Comparison of ENCODE assay signal across 8 cellular contexts in the genomic region with DNA sequence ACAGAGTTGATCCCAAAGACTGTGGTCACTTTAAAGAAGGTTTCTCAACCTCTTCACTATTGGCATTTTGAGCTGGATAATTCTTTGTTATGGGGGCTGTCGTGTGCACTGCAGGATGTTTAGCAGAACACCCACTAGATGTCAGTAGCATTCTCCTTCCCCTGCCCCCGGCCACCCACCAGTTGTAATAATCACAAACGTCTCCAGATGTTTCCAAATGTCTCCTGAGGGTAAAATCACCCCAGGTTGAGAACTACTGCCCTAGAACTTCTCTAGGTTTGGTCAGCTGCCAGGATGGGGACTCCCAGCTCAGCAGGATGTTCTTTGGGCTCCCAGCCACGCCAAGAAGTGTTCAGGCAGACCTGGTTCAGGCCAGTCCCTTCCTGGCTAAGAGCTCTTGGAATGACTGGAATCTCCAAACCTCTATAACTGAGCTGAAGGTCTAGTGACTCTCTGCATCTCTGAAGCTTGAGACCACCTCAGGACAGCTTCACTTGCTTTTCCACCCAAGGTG. TPM values are rescaled to one million over a fixed set of nuclear protein-coding genes. Genes with fewer than 3 reads are reported as not detected.
DNase-seq lines count a peak whose midpoint lies in the region; ATAC-seq, FAIRE-seq and TF ChIP-seq lines count a peak whose summit lies in the region.

No MANE protein-coding gene starts in this region.

- H3K9me3 ChIP-seq in astrocyte (ENCODE audit: insufficient read depth, low read depth, low read length) (no peaks in the 10 kb centered on the region), kidney (ENCODE audit: control insufficient read depth in 1 of 2, low read length in 2 of 2) (no peaks in the 10 kb centered on the region), testis (no peaks in the 10 kb centered on the region)

- H3K79me2 ChIP-seq in astrocyte (ENCODE audit: insufficient read depth, low read length): no peaks in the 10 kb centered on the region

- intact Hi-C loops in kidney (cut with DNase I) (no loop called here), testis (cut with DNase I; ENCODE audit: low total_unique reads) (no loop called here)

- H3K4me2 ChIP-seq in astrocyte (ENCODE audit: low read length): peak overlapping the region; percentile 27

- peaks cover 8% of the 10 kb centered on the region for H3K4me1 Mint-ChIP-seq in astrocyte (ENCODE audit: low read depth, unreplicated experiment)

- no peaks in the 10 kb centered on the region for H4K20me1 ChIP-seq in astrocyte (ENCODE audit: insufficient read depth, low read length)

- DNase-seq in activated CD8-positive, alpha-beta memory T cell treated with anti-CD3 and anti-CD28 coated beads, Interleukin-2, amount 50 U/mL, for 4 hours: peak; percentile 39
- DNase-seq in activated CD8-positive, alpha-beta memory T cell treated with anti-CD3 and anti-CD28 coated beads for 24 hours: no peak
- peak; percentile 84 to 87 for DNase-seq in NCI-H524 (lab: John Stamatoyannopoulos, UW)
- DNase-seq in astrocyte (ENCODE audit: low read depth): no peak
- DNase-seq in kidney: peak; percentile 80
- DNase-seq in testis: peak; percentile 66

- peak; percentile 63 for TF ChIP-seq CTCF in astrocyte (IDR thresholded peaks at IDR 0.05; ENCODE audit: insufficient read depth, low read depth, low read length)
- peak; percentile 46 for TF ChIP-seq CTCF in kidney (IDR thresholded peaks at IDR 0.05; ENCODE audit: borderline replicate concordance, extremely low read depth, insufficient read depth)
- TF ChIP-seq CTCF in testis (IDR thresholded peaks at IDR 0.05): peak; percentile 26 to 40 (median 28)

- 14 to 21% methylated on average over 4 of the region's 4 CpGs for WGBS in testis, 2 donors

- H3K27ac Mint-ChIP-seq in astrocyte (ENCODE audit: unreplicated experiment): no peak overlapping the region

- H3K4me1 ChIP-seq in astrocyte (ENCODE audit: insufficient read depth, low read length) (peaks cover 5% of the 10 kb centered on the region), kidney (ENCODE audit: control insufficient read depth in 1 of 2, insufficient read depth in 1 of 2, low read depth in 1 of 2, low read length in 2 of 2) (peaks cover 4 to 6% of the 10 kb centered on the region in 2 donors), testis (peaks cover 3% of the 10 kb centered on the region)

- H3K27me3 Mint-ChIP-seq in astrocyte (ENCODE audit: low read depth, unreplicated experiment): no peaks in the 10 kb centered on the region

- peak overlapping the region; percentile 26 for H3K9ac ChIP-seq in astrocyte (ENCODE audit: low read length)
- no peak overlapping the region for H3K9ac ChIP-seq in kidney (ENCODE audit: low read length in 2 of 2)

- no peaks in the 10 kb centered on the region for H3K36me3 Mint-ChIP-seq in astrocyte (ENCODE audit: low read depth, unreplicated experiment)

- no peak overlapping the region for H3K27ac ChIP-seq in astrocyte (ENCODE audit: low read depth, low read length)
- H3K27ac ChIP-seq in kidney (ENCODE audit: low read depth in 2 of 2, low read length in 2 of 2): no peak overlapping the region
- H3K27ac ChIP-seq in testis: no peak overlapping the region

- no peak for TF ChIP-seq POLR2A in testis (IDR thresholded peaks at IDR 0.05)

- no peak overlapping the region for H3K4me3 Mint-ChIP-seq in astrocyte (ENCODE audit: unreplicated experiment)

- H3K4me3 ChIP-seq in astrocyte (ENCODE audit: insufficient read depth, low read depth, low read length) (no peak overlapping the region), kidney (ENCODE audit: low read length in 2 of 2) (no peak overlapping the region), testis (no peak overlapping the region)

- no peaks in the 10 kb centered on the region for H3K9me3 Mint-ChIP-seq in astrocyte (ENCODE audit: unreplicated experiment)

- FAIRE-seq in astrocyte (lab: Jason Lieb, UNC) (no peak), kidney (lab: Jason Lieb, UNC) (no peak)

- H2AFZ ChIP-seq in astrocyte (ENCODE audit: low read depth, low read length): peak overlapping the region; percentile 20

- no peaks in the 10 kb centered on the region for H3K36me3 ChIP-seq in astrocyte (ENCODE audit: insufficient read depth, low read length)
- no peaks in the 10 kb centered on the region for H3K36me3 ChIP-seq in kidney (ENCODE audit: control insufficient read depth in 1 of 2, insufficient read depth in 2 of 2, low read length in 2 of 2)
- H3K36me3 ChIP-seq in testis (ENCODE audit: low read depth, missing control alignments): no peaks in the 10 kb centered on the region

- no peak for ATAC-seq in GM18868 (IDR thresholded peaks at IDR 0.05; ENCODE audit: unreplicated experiment)
- ATAC-seq in GM18873 (IDR thresholded peaks at IDR 0.05; ENCODE audit: low FRiP score, unreplicated experiment): no peak

- no peaks in the 10 kb centered on the region for H3K27me3 ChIP-seq in astrocyte (ENCODE audit: insufficient read depth, low read length)
- H3K27me3 ChIP-seq in testis: no peaks in the 10 kb centered on the region

RNA-seq across cellular contexts. Expression of gene AJUBA, which starts 12.5 kb away (rescaled TPM):
- total RNA-seq in astrocyte (117 and 146 TPM in 2 replicates), kidney (28.5 TPM), testis (10 to 100 TPM; 11.3 to 11.9 TPM)
- polyA plus RNA-seq in kidney (ENCODE audit: insufficient read depth, low read depth, low replicate concordance) (14.6 TPM), testis (ENCODE audit: insufficient read depth, low read depth, low replicate concordance) (12.8 TPM)

RNA-seq across cellular contexts. Expression of gene C14orf93, which starts 15.1 kb away (rescaled TPM):
- total RNA-seq in astrocyte (3.6 and 3.8 TPM in 2 replicates), kidney (9.5 TPM), testis (10 to 100 TPM; 12.5 to 17.5 TPM)
- polyA plus RNA-seq in kidney (ENCODE audit: insufficient read depth, low read depth, low replicate concordance) (9.6 TPM), testis (ENCODE audit: insufficient read depth, low read depth, low replicate concordance) (4.5 TPM)

RNA-seq across cellular contexts. Expression of gene HAUS4, which starts 37.9 kb away (rescaled TPM):
- total RNA-seq in astrocyte: 6.6 and 10.4 TPM in 2 replicates
- total RNA-seq in kidney: 38.1 TPM
- polyA plus RNA-seq in kidney (ENCODE audit: insufficient read depth, low read depth, low replicate concordance): 35.8 TPM
- 10 to 100 TPM; 26.4 to 30.5 TPM for total RNA-seq in testis
- polyA plus RNA-seq in testis (ENCODE audit: insufficient read depth, low read depth, low replicate concordance): 22.4 TPM

RNA-seq across cellular contexts. Expression of gene PSMB5, which starts 39.9 kb away (rescaled TPM):
- total RNA-seq in astrocyte (232 and 239 TPM in 2 replicates), kidney (87.1 TPM), testis (100 to 1,000 TPM in 1 of 2 donors, 10 to 100 TPM in 1; 97.2 to 123 TPM)
- polyA plus RNA-seq in kidney (ENCODE audit: insufficient read depth, low read depth, low replicate concordance) (190 TPM), testis (ENCODE audit: insufficient read depth, low read depth, low replicate concordance) (145 TPM)

RNA-seq across cellular contexts. Expression of gene PSMB11, which starts 47.2 kb away (rescaled TPM):
- not detected in 2 replicates for total RNA-seq in astrocyte
- not detected for total RNA-seq in kidney
- not detected for polyA plus RNA-seq in kidney (ENCODE audit: insufficient read depth, low read depth, low replicate concordance)
- under 1 TPM; 0.12 to 0.31 TPM for total RNA-seq in testis
- 0.20 TPM for polyA plus RNA-seq in testis (ENCODE audit: insufficient read depth, low read depth, low replicate concordance)

Comparison
In these comparisons a context has a peak if more than half of its experiments do, and no peak if none do; other contexts are left out.
1. DNase-seq: peak in activated CD8-positive, alpha-beta memory T cell treated with anti-CD3 and anti-CD28 coated beads, Interleukin-2, amount 50 U/mL, for 4 hours (single experiment), NCI-H524 (2 of 2), kidney (single experiment) and testis (single experiment); none in activated CD8-positive, alpha-beta memory T cell treated with anti-CD3 and anti-CD28 coated beads for 24 hours (single experiment) and astrocyte (single experiment).
2. Peak in every context shown above with its lines, with median percentiles within 50 percentile points of each other: CTCF ChIP-seq.